In the genomic region with DNA sequence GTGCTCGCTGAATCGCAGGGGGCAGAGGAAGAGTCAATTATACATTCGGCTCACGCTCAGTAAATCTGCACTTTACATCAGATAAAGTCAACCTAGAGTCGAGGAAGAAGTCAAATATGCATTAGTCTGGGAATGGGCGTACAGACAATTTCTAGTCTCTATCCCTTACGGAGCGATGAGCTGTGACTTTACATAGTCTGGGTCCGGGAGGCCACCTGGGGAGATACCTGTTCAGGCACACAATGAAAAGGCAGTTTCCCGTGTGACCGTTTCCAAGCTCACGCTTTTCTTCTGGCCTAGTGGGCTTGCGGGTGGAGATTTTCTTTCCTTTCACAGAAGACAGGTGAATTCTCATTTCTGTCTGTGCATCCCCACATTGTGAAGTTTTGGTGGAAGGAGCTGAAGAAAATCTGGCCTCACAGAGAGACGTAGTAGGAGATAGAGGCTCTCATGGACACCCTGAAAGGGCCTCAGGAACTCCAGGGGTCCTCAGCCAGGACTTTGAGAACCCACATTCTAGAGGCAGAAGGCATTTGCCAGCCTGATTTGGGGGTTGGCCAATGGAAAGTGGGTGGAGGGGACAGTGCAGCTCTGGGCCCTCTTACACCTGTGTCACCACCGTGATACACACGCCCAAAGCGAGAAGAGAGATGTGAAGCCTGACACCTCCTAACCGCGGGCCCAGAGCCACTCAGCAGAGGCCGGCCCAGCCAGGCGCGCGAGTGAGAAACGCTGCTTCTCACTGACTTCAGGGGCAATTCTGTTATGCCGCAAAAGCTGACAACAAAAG, we compare ENCODE assay signal across 23 cellular contexts. TPM values are rescaled to one million over a fixed set of nuclear protein-coding genes. Genes with fewer than 3 reads are reported as not detected.
DNase-seq lines count a peak whose midpoint lies in the region; ATAC-seq and TF ChIP-seq lines count a peak whose summit lies in the region.
"Had no signal": no experiment of that assay in that cellular context is flagged by ENCODE, and none has a peak within 500 bp of the region (broad histone marks: within the 10 kb centered on the region; RNA-seq: fewer than 3 reads in every experiment).

No MANE protein-coding gene starts in this region.

- peaks cover 21% of the 10 kb centered on the region for H3K36me3 ChIP-seq in CD8-positive, alpha-beta T cell (ENCODE audit: insufficient read depth, low read length)
- peaks cover 50% of the 10 kb centered on the region for H3K36me3 ChIP-seq in endodermal cell (ENCODE audit: control insufficient read depth, insufficient read depth, low read length)

- no peaks in the 10 kb centered on the region for H3K27me3 ChIP-seq in CD8-positive, alpha-beta T cell (ENCODE audit: insufficient read depth, low read length)
- H3K27me3 ChIP-seq in endodermal cell (ENCODE audit: control insufficient read depth, insufficient read depth, low read length, poor library complexity, severe bottlenecking), result peaks cover 34% of the 10 kb centered on the region

- no peak overlapping the region for H3K4me3 Mint-ChIP-seq in CD8-positive, alpha-beta T cell
- H3K4me3 Mint-ChIP-seq in endodermal cell, result no peak overlapping the region
- H3K4me3 Mint-ChIP-seq: HFFc6; naive thymus-derived CD4-positive, alpha-beta T cell had no signal

- H3K27me3 Mint-ChIP-seq in CD8-positive, alpha-beta T cell (ENCODE audit: low read depth), result peaks cover 8% of the 10 kb centered on the region
- H3K27me3 Mint-ChIP-seq in endodermal cell (ENCODE audit: insufficient read depth), result peaks cover 22% of the 10 kb centered on the region

- peak in 1 of 7 experiments; percentile 41 for DNase-seq in CD8-positive, alpha-beta T cell
- peak; percentile 9 for DNase-seq in NCI-H69 (lab: John Stamatoyannopoulos, UW)
- peak; percentile 47 for DNase-seq in endodermal cell
- peak; percentile 73 for DNase-seq in posterior vena cava (ENCODE audit: low spot score)
- DNase-seq in cerebellar nuclear complex (lab: John Stamatoyannopoulos, UW), result no peak
- DNase-seq in NAMALWA (ENCODE audit: low spot score), result no peak
- DNase-seq in activated CD4-positive, CD25-positive, alpha-beta regulatory T cell (lab: John Stamatoyannopoulos, UW), result no peak
- DNase-seq: activated naive CD4-positive, alpha-beta T cell treated with Interleukin-2 at 50 U/mL for 16 hours; COR-L47; DND-41; HFFc6; KBM-7; mesendoderm; naive thymus-derived CD4-positive, alpha-beta T cell; NCI-H1694; NCI-H748 treated with DMSO at 0.1 percent for 48 hours had no signal

- 93 to 95% methylated on average over 13 to 25 of the region's 25 CpGs for WGBS in endodermal cell (ENCODE audit: insufficient coverage in 1 of 2, insufficient read length in 1 of 2), 2 experiments

- H3K9ac ChIP-seq in endodermal cell (ENCODE audit: extremely low read depth, low read length, poor library complexity, severe bottlenecking), result no peak overlapping the region
- H3K9ac ChIP-seq: parathyroid adenoma had no signal

- POLR2A ChIA-PET in CD8-positive, alpha-beta T cell (lab: Charles Lee), result no interaction called here

- H3K27ac Mint-ChIP-seq in CD8-positive, alpha-beta T cell, result peak overlapping the region; percentile 45
- H3K27ac Mint-ChIP-seq in endodermal cell, result no peak overlapping the region
- H3K27ac Mint-ChIP-seq: HFFc6; naive thymus-derived CD4-positive, alpha-beta T cell had no signal

- intact Hi-C loops in CD8-positive, alpha-beta T cell (cut with DNase I, micrococcal nuclease), result no loop called here
- intact Hi-C loops in posterior vena cava (cut with DNase I), result no loop called here

- no peaks in the 10 kb centered on the region for H3K9me3 ChIP-seq in CD8-positive, alpha-beta T cell (ENCODE audit: low read length)
- no peaks in the 10 kb centered on the region for H3K9me3 ChIP-seq in endodermal cell (ENCODE audit: control insufficient read depth, low read length)
- H3K9me3 ChIP-seq: right lobe of liver, suprapubic skin had no signal

- CTCF ChIA-PET in CD8-positive, alpha-beta T cell (lab: Charles Lee), result interaction anchor here (0.8 to 1.4 kb wide), 4 partner anchors 8 to 15 kb away, joined by 3 to 4 read pairs (median 3); no protein-coding TSS in a partner anchor

- TF ChIP-seq CTCF in CD8-positive, alpha-beta T cell (IDR thresholded peaks at IDR 0.05), result no peak
- TF ChIP-seq CTCF in endodermal cell (conservative IDR thresholded peaks at IDR 0.05), result no peak

- H3K9me3 Mint-ChIP-seq in CD8-positive, alpha-beta T cell, result no peaks in the 10 kb centered on the region
- H3K9me3 Mint-ChIP-seq in endodermal cell, result no peaks in the 10 kb centered on the region
- H3K9me3 Mint-ChIP-seq: HFFc6 had no signal

- H3K4me1 Mint-ChIP-seq in CD8-positive, alpha-beta T cell (ENCODE audit: low read depth), result peaks cover 13% of the 10 kb centered on the region
- peaks cover 2% of the 10 kb centered on the region for H3K4me1 Mint-ChIP-seq in endodermal cell

- peaks cover 21% of the 10 kb centered on the region for H3K4me1 ChIP-seq in CD8-positive, alpha-beta T cell (ENCODE audit: insufficient read depth, low read length)
- no peaks in the 10 kb centered on the region for H3K4me1 ChIP-seq in endodermal cell (ENCODE audit: control insufficient read depth, insufficient read depth, low read length)
- H3K4me1 ChIP-seq: parathyroid adenoma had no signal

- ATAC-seq in CD8-positive, alpha-beta T cell, result no peak
- ATAC-seq: left colon; naive thymus-derived CD4-positive, alpha-beta T cell; right lobe of liver; SK-N-SH treated with all-trans-retinoic acid at 6 μM for 48 hours had no signal

- H3K36me3 Mint-ChIP-seq in CD8-positive, alpha-beta T cell, result peaks cover 38% of the 10 kb centered on the region
- H3K36me3 Mint-ChIP-seq in endodermal cell (ENCODE audit: low read depth), result peaks cover 35% of the 10 kb centered on the region

- H3K27ac ChIP-seq in CD8-positive, alpha-beta T cell (ENCODE audit: low read depth, low read length), result no peak overlapping the region
- H3K27ac ChIP-seq in endodermal cell (ENCODE audit: low read depth, low read length), result no peak overlapping the region
- H3K27ac ChIP-seq: parathyroid adenoma, right lobe of liver, suprapubic skin had no signal

- no peak overlapping the region for H3K4me3 ChIP-seq in CD8-positive, alpha-beta T cell (ENCODE audit: low read depth, low read length)
- no peak overlapping the region for H3K4me3 ChIP-seq in endodermal cell (ENCODE audit: low read length)
- H3K4me3 ChIP-seq: right lobe of liver, suprapubic skin had no signal

RNA-seq across cellular contexts. Expression of a gene that starts 10.7 kb away (rescaled TPM):
- total RNA-seq in CD8-positive, alpha-beta T cell, result not detected
- total RNA-seq in endodermal cell (under 1 TPM; 0.29 to 0.84 TPM), posterior vena cava (1 to 10 TPM in 1 of 2 donors, under 1 TPM in 1; 0.38 to 1.4 TPM)
- 1.1 TPM for polyA plus RNA-seq in endodermal cell (2013, experiment 1 of 2)
- 0.79 TPM for polyA plus RNA-seq in endodermal cell (2013, experiment 2 of 2)
- total RNA-seq: HFFc6; HT-29; naive thymus-derived CD4-positive, alpha-beta T cell; T-helper 2 cell treated with Interferon-gamma antibody and Interleukin-4, amounts not matched to agents 100 ng/mL and 5 ng/mL, for 36 hours had no signal
- polyA plus RNA-seq: naive thymus-derived CD4-positive, alpha-beta T cell had no signal

Comparison
In these comparisons a context has a peak if more than half of its experiments do, and no peak if none do; other contexts are left out.
1. DNase-seq: peak in NCI-H69 (single experiment), endodermal cell (single experiment) and posterior vena cava (single experiment); none in cerebellar nuclear complex (0 of 2), NAMALWA (single experiment) and activated CD4-positive, CD25-positive, alpha-beta regulatory T cell (0 of 4).